ENCODE assay signal across 1 cellular context in genomic region chr17:70405492-70406220, GRCh38.
TF ChIP-seq lines count a peak whose summit lies in the region.

No MANE protein-coding gene starts in this region.

TF ChIP-seq in SK-N-SH treated with all-trans-retinoic acid at 6 μM for 48 hours, 23 proteins besides CTCF, POLR2A, EP300 and RAD21 (continued from another document):
- TF ChIP-seq, protein P1, sequence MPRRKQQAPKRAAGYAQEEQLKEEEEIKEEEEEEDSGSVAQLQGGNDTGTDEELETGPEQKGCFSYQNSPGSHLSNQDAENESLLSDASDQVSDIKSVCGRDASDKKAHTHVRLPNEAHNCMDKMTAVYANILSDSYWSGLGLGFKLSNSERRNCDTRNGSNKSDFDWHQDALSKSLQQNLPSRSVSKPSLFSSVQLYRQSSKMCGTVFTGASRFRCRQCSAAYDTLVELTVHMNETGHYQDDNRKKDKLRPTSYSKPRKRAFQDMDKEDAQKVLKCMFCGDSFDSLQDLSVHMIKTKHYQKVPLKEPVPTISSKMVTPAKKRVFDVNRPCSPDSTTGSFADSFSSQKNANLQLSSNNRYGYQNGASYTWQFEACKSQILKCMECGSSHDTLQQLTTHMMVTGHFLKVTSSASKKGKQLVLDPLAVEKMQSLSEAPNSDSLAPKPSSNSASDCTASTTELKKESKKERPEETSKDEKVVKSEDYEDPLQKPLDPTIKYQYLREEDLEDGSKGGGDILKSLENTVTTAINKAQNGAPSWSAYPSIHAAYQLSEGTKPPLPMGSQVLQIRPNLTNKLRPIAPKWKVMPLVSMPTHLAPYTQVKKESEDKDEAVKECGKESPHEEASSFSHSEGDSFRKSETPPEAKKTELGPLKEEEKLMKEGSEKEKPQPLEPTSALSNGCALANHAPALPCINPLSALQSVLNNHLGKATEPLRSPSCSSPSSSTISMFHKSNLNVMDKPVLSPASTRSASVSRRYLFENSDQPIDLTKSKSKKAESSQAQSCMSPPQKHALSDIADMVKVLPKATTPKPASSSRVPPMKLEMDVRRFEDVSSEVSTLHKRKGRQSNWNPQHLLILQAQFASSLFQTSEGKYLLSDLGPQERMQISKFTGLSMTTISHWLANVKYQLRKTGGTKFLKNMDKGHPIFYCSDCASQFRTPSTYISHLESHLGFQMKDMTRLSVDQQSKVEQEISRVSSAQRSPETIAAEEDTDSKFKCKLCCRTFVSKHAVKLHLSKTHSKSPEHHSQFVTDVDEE (CRISPR knock-in tag; IDR thresholded peaks at IDR 0.05): no peak
- TF ChIP-seq ZFP3 (CRISPR knock-in tag; IDR thresholded peaks at IDR 0.05): peak; percentile 98
- TF ChIP-seq GLIS3 (CRISPR knock-in tag; IDR thresholded peaks at IDR 0.05): peak; percentile 89
- TF ChIP-seq ISL1 (CRISPR knock-in tag; IDR thresholded peaks at IDR 0.05): peak; percentile 97
- TF ChIP-seq, protein P2, sequence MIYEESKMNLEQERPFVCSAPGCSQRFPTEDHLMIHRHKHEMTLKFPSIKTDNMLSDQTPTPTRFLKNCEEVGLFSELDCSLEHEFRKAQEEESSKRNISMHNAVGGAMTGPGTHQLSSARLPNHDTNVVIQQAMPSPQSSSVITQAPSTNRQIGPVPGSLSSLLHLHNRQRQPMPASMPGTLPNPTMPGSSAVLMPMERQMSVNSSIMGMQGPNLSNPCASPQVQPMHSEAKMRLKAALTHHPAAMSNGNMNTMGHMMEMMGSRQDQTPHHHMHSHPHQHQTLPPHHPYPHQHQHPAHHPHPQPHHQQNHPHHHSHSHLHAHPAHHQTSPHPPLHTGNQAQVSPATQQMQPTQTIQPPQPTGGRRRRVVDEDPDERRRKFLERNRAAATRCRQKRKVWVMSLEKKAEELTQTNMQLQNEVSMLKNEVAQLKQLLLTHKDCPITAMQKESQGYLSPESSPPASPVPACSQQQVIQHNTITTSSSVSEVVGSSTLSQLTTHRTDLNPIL (CRISPR knock-in tag; IDR thresholded peaks at IDR 0.05; ENCODE audit: low read depth): peak; percentile 75
- TF ChIP-seq ZNF70 (CRISPR knock-in tag; IDR thresholded peaks at IDR 0.05): no peak
